ENCODE assay signal across 10 cellular contexts in genomic region chr10:49300140-49300974, GRCh38.
DNase-seq lines count a peak whose midpoint lies in the region; ATAC-seq lines count a peak whose summit lies in the region.
"Had no signal": no experiment of that assay in that cellular context is flagged by ENCODE, and none has a peak within 500 bp of the region (broad histone marks: within the 10 kb centered on the region; RNA-seq: fewer than 3 reads in every experiment).

No MANE protein-coding gene starts in this region.

- ATAC-seq in GM18868 (IDR thresholded peaks at IDR 0.05; ENCODE audit: unreplicated experiment) = peak; percentile 48
- peak; percentile 87 for ATAC-seq in HG02678 (IDR thresholded peaks at IDR 0.05; ENCODE audit: unreplicated experiment)

- peak; percentile 33 for DNase-seq in NCI-H526 treated with DMSO at 0.1 percent for 48 hours (lab: John Stamatoyannopoulos, UW)
- DNase-seq in inferior parietal cortex (ENCODE audit: extremely low spot score) = peak; percentile 16
- DNase-seq in NCI-H226 = no peak
- DNase-seq in COLO829 (ENCODE audit: low spot score) = no peak
- DNase-seq in T-helper 1 cell = no peak
- DNase-seq in HPDE6-E6E7 (ENCODE audit: extremely low spot score) = no peak
- DNase-seq: foreskin melanocyte, substantia nigra had no signal

Comparison
In these comparisons a context has a peak if more than half of its experiments do, and no peak if none do; other contexts are left out.
1. DNase-seq: peak in NCI-H526 treated with DMSO at 0.1 percent for 48 hours (single experiment) and inferior parietal cortex (single experiment); none in NCI-H226 (single experiment), COLO829 (single experiment), T-helper 1 cell (0 of 5) and HPDE6-E6E7 (single experiment).